Comparison of ENCODE assay signal across 1 cellular context in genomic region chr7:87220734-87221215, GRCh38.
TF ChIP-seq lines count a peak whose summit lies in the region.

No MANE protein-coding gene starts in this region.

TF ChIP-seq in HepG2, 621 proteins besides CTCF, POLR2A, EP300 and RAD21 (continued from another document and continues in another):
- TF ChIP-seq ZHX2 (IDR thresholded peaks at IDR 0.05; ENCODE audit: low read depth) (no peak), ZHX2 (CRISPR knock-in tag; IDR thresholded peaks at IDR 0.05; ENCODE audit: borderline replicate concordance) (0 out of 2 replicates have a peak, but pooled peaks have one; percentile 47), SETDB1 (CRISPR knock-in tag; IDR thresholded peaks at IDR 0.05; ENCODE audit: borderline replicate concordance) (no peak), ZBTB10 (CRISPR knock-in tag; IDR thresholded peaks at IDR 0.05; ENCODE audit: borderline replicate concordance) (no peak), ATF2 (CRISPR knock-in tag; IDR thresholded peaks at IDR 0.05) (no peak), ZNF616 (CRISPR knock-in tag; IDR thresholded peaks at IDR 0.05; ENCODE audit: low read depth) (no peak), KLF15 (CRISPR knock-in tag; IDR thresholded peaks at IDR 0.05; ENCODE audit: borderline replicate concordance) (no peak), ZSCAN31 (CRISPR knock-in tag; IDR thresholded peaks at IDR 0.05; ENCODE audit: low read depth) (no peak), GMEB1 (CRISPR knock-in tag; IDR thresholded peaks at IDR 0.05; ENCODE audit: borderline replicate concordance) (no peak), ZNF639 (CRISPR knock-in tag; conservative IDR thresholded peaks at IDR 0.05) (0 out of 2 replicates have a peak, but pooled peaks have one; percentile 9), ZNF564 (CRISPR knock-in tag; IDR thresholded peaks at IDR 0.05) (0 out of 2 replicates have a peak, but pooled peaks have one; percentile 14), KDM1A (CRISPR knock-in tag; IDR thresholded peaks at IDR 0.05) (no peak), ZNF598 (CRISPR knock-in tag; IDR thresholded peaks at IDR 0.05; ENCODE audit: borderline replicate concordance) (0 out of 2 replicates have a peak, but pooled peaks have one; percentile 6), GLMP (CRISPR knock-in tag; IDR thresholded peaks at IDR 0.05; ENCODE audit: borderline replicate concordance) (no peak), ZNF589 (CRISPR knock-in tag; conservative IDR thresholded peaks at IDR 0.05) (no peak), ZNF121 (CRISPR knock-in tag; IDR thresholded peaks at IDR 0.05) (no peak), NFATC3 (CRISPR knock-in tag; IDR thresholded peaks at IDR 0.05) (no peak), ATF1 (CRISPR knock-in tag; IDR thresholded peaks at IDR 0.05) (no peak), MAFK (conservative IDR thresholded peaks at IDR 0.05 in 1 of 2, IDR thresholded peaks at IDR 0.05 in 1 of 2; ENCODE audit: low read length in 2 of 2) (peak; percentile 99), REL (CRISPR knock-in tag; conservative IDR thresholded peaks at IDR 0.05) (no peak), AKNA (CRISPR knock-in tag; IDR thresholded peaks at IDR 0.05; ENCODE audit: borderline replicate concordance) (no peak), POLR2AphosphoS5 (IDR thresholded peaks at IDR 0.05; ENCODE audit: low read depth, low read length) (no peak), ZZZ3 (CRISPR knock-in tag; IDR thresholded peaks at IDR 0.05; ENCODE audit: borderline replicate concordance) (no peak), TFDP1 (CRISPR knock-in tag; IDR thresholded peaks at IDR 0.05; ENCODE audit: borderline replicate concordance) (no peak), SOX6 (IDR thresholded peaks at IDR 0.05) (no peak), SOX6 (CRISPR knock-in tag; IDR thresholded peaks at IDR 0.05) (no peak; the same call in 1 of the 2 replicates), SALL1 (CRISPR knock-in tag; IDR thresholded peaks at IDR 0.05) (no peak), ZNF784 (CRISPR knock-in tag; IDR thresholded peaks at IDR 0.05; ENCODE audit: borderline replicate concordance) (no peak), SRSF1 (optimal IDR thresholded peaks at IDR 0.05; ENCODE audit: low read depth, low read length) (no peak), CEBPB (IDR thresholded peaks at IDR 0.05; ENCODE audit: borderline replicate concordance, low read depth, low read length) (no peak), SNAPC5 (CRISPR knock-in tag; IDR thresholded peaks at IDR 0.05; ENCODE audit: borderline replicate concordance) (no peak), ZNF382 (CRISPR knock-in tag; IDR thresholded peaks at IDR 0.05; ENCODE audit: borderline replicate concordance) (no peak), CENPT (CRISPR knock-in tag; IDR thresholded peaks at IDR 0.05; ENCODE audit: low read depth) (no peak), ZBTB34 (CRISPR knock-in tag; IDR thresholded peaks at IDR 0.05) (no peak)
